Comparison of ENCODE assay signal across 16 cellular contexts in genomic region chr1:210743038-210743437, GRCh38.
DNase-seq lines count a peak whose midpoint lies in the region; ATAC-seq, FAIRE-seq and TF ChIP-seq lines count a peak whose summit lies in the region.
"Had no signal": no experiment of that assay in that cellular context is flagged by ENCODE, and none has a peak within 500 bp of the region (broad histone marks: within the 10 kb centered on the region; RNA-seq: fewer than 3 reads in every experiment).

No MANE protein-coding gene starts in this region.

- no peak overlapping the region for H3K4me3 Mint-ChIP-seq in progenitor cell of endocrine pancreas (ENCODE audit: low read depth)
- H3K4me3 Mint-ChIP-seq: CD14-positive monocyte; CD8-positive, alpha-beta T cell had no signal

- TF ChIP-seq EP300 in K562 (IDR thresholded peaks at IDR 0.05; ENCODE audit: low read length) = no peak

- intact Hi-C loops in K562 (cut with micrococcal nuclease) (no loop called here), vagina (cut with DNase I) (no loop called here), lower lobe of right lung (cut with DNase I) (no loop called here)

- no peaks in the 10 kb centered on the region for H3K9me3 ChIP-seq in K562 (replicated peaks; ENCODE audit: control insufficient read depth, insufficient read depth, low read depth, low read length)
- no peaks in the 10 kb centered on the region for H3K9me3 ChIP-seq in vagina
- no peaks in the 10 kb centered on the region for H3K9me3 ChIP-seq in lower lobe of right lung
- H3K9me3 ChIP-seq: BLaER1, HAP-1 had no signal

- no peak for TF ChIP-seq RAD21 in K562 (CRISPR knock-in tag; conservative IDR thresholded peaks at IDR 0.05 in 1 of 2, IDR thresholded peaks at IDR 0.05 in 1 of 2)

- H3K9me1 ChIP-seq in K562 (ENCODE audit: control insufficient read depth, insufficient read depth, low read length) = no peaks in the 10 kb centered on the region

- H3K36me3 ChIP-seq in H7 (replicated peaks; ENCODE audit: control insufficient read depth, insufficient read depth, low read length) (no peaks in the 10 kb centered on the region), K562 (ENCODE audit: control insufficient read depth, insufficient read depth, low read length) (no peaks in the 10 kb centered on the region), vagina (no peaks in the 10 kb centered on the region), lower lobe of right lung (no peaks in the 10 kb centered on the region)
- H3K36me3 ChIP-seq: BLaER1, HAP-1 had no signal

- WGBS in K562 (ENCODE audit: insufficient coverage, low coverage, missing lambda C conversion rate) = 5% methylated on average over 3 of the region's 3 CpGs

- in situ Hi-C loops in K562 (cut with MboI) = no loop called here

- ATAC-seq in K562 (peak; percentile 61), GM18867 (IDR thresholded peaks at IDR 0.05; ENCODE audit: unreplicated experiment) (no peak), lower lobe of right lung (no peak)
- ATAC-seq: CD8-positive, alpha-beta T cell; HepG2 had no signal

- CTCF ChIA-PET in K562 (lab: Yijun Ruan, JAX; ENCODE audit: low intra/inter-chr PET ratio) = no interaction called here

- FAIRE-seq in K562 (lab: Jason Lieb, UNC) = no peak
- FAIRE-seq: H1, HepG2 had no signal

- DNase-seq in H7 = peak; percentile 3
- DNase-seq in K562 (ENCODE audit: extremely low read depth in 1 of 4, low spot score in 3 of 4) = peak in 1 of 4 experiments; percentile 8
- DNase-seq in epithelial cell of proximal tubule (ENCODE audit: low read depth) = no peak
- DNase-seq in vagina (ENCODE audit: extremely low spot score in 2 of 2) = peak; percentile 20 to 52
- DNase-seq in progenitor cell of endocrine pancreas (ENCODE audit: low spot score, unreplicated experiment) = no peak
- DNase-seq in lower lobe of right lung = no peak
- DNase-seq: 8988T; Calu3; CD8-positive, alpha-beta T cell; GF-D8 had no signal

- H3K79me2 ChIP-seq in K562 (ENCODE audit: control insufficient read depth, insufficient read depth, low read length) = no peaks in the 10 kb centered on the region

- no peaks in the 10 kb centered on the region for H3K27me3 Mint-ChIP-seq in progenitor cell of endocrine pancreas

- H3K36me3 Mint-ChIP-seq in progenitor cell of endocrine pancreas (ENCODE audit: insufficient read depth) = no peaks in the 10 kb centered on the region
- H3K36me3 Mint-ChIP-seq: CD14-positive monocyte; CD8-positive, alpha-beta T cell had no signal

- H3K27ac ChIP-seq in K562 (ENCODE audit: extremely low read depth, low read depth, low read length) (no peak overlapping the region), vagina (no peak overlapping the region), lower lobe of right lung (no peak overlapping the region)
- H3K27ac ChIP-seq: BLaER1 had no signal

- H3K4me2 ChIP-seq in K562 (ENCODE audit: insufficient read depth, low read length) = no peak overlapping the region
- H3K4me2 ChIP-seq: BLaER1 had no signal

- H3K27ac Mint-ChIP-seq in progenitor cell of endocrine pancreas = no peak overlapping the region
- H3K27ac Mint-ChIP-seq: CD14-positive monocyte; CD8-positive, alpha-beta T cell had no signal

- no peaks in the 10 kb centered on the region for H3K4me1 Mint-ChIP-seq in progenitor cell of endocrine pancreas (ENCODE audit: low read depth)
- H3K4me1 Mint-ChIP-seq: CD14-positive monocyte had no signal

- H4K20me1 ChIP-seq in K562 (replicated peaks; ENCODE audit: control insufficient read depth, insufficient read depth, low read length) = no peaks in the 10 kb centered on the region
- H4K20me1 ChIP-seq: BLaER1 had no signal

- no peaks in the 10 kb centered on the region for H3K9me3 Mint-ChIP-seq in progenitor cell of endocrine pancreas (ENCODE audit: low read depth)
- H3K9me3 Mint-ChIP-seq: CD8-positive, alpha-beta T cell had no signal

- no peak for TF ChIP-seq POLR2A in K562 (conservative IDR thresholded peaks at IDR 0.05)
- TF ChIP-seq POLR2A in vagina (IDR thresholded peaks at IDR 0.05) = no peak

- H3K4me1 ChIP-seq in K562 (replicated peaks in 1 of 2; ENCODE audit: control insufficient read depth in 2 of 2, insufficient read depth in 2 of 2, low read length in 2 of 2) (no peaks in the 10 kb centered on the region), vagina (no peaks in the 10 kb centered on the region), lower lobe of right lung (no peaks in the 10 kb centered on the region)
- H3K4me1 ChIP-seq: BLaER1, HAP-1 had no signal

- TF ChIP-seq CTCF in K562 (IDR thresholded peaks at IDR 0.05 in 2 of 3, conservative IDR thresholded peaks at IDR 0.05 in 1 of 3; ENCODE audit: insufficient read depth in 2 of 3, low read depth in 1 of 3, low read length in 3 of 3) = peak in 1 of 3 experiments; percentile 20; a peak in 1 of 6 replicates
- TF ChIP-seq CTCF in epithelial cell of proximal tubule (conservative IDR thresholded peaks at IDR 0.05; ENCODE audit: low read depth, low read length) = peak; percentile 5
- TF ChIP-seq CTCF in vagina (IDR thresholded peaks at IDR 0.05) = no peak
- no peak for TF ChIP-seq CTCF in progenitor cell of endocrine pancreas (IDR thresholded peaks at IDR 0.05; ENCODE audit: unreplicated experiment)
- no peak for TF ChIP-seq CTCF in lower lobe of right lung (IDR thresholded peaks at IDR 0.05)

- H3K27me3 ChIP-seq in H7 (ENCODE audit: control insufficient read depth, insufficient read depth, low read length) = no peaks in the 10 kb centered on the region
- H3K27me3 ChIP-seq in K562 (ENCODE audit: control insufficient read depth in 2 of 2, insufficient read depth in 2 of 2, low read length in 2 of 2) = peaks cover 0 to 2% of the 10 kb centered on the region in 2 experiments; a peak in 2 of 5 replicates
- H3K27me3 ChIP-seq in vagina = no peaks in the 10 kb centered on the region
- H3K27me3 ChIP-seq in lower lobe of right lung (ENCODE audit: low read depth) = no peaks in the 10 kb centered on the region
- H3K27me3 ChIP-seq: BLaER1 had no signal

- POLR2A ChIA-PET in K562 (lab: Yijun Ruan, JAX) = interaction anchor here (0.5 to 0.8 kb wide), 3 partner anchors 12 to 132 kb away, joined by 3 read pairs; no protein-coding TSS in a partner anchor

- no peak overlapping the region for H3K9ac ChIP-seq in K562 (ENCODE audit: insufficient read depth in 1 of 2, low read depth in 2 of 2, low read length in 2 of 2)
- H3K9ac ChIP-seq: BLaER1 had no signal

- no TSS peak for BruUV-seq in K562 (replicated peaks; lab: Mats Ljungman, UMichigan)

- H3K4me3 ChIP-seq in H7 (ENCODE audit: insufficient read depth, low read depth, low read length) = no peak overlapping the region
- H3K4me3 ChIP-seq in K562 = no peak overlapping the region
- no peak overlapping the region for H3K4me3 ChIP-seq in epithelial cell of proximal tubule (ENCODE audit: low read depth, low read length)
- H3K4me3 ChIP-seq in vagina = no peak overlapping the region
- no peak overlapping the region for H3K4me3 ChIP-seq in lower lobe of right lung
- H3K4me3 ChIP-seq: BLaER1, HAP-1 had no signal

- H2AFZ ChIP-seq in K562 (ENCODE audit: low read depth, low read length) = no peak overlapping the region

TF ChIP-seq in K562, 482 proteins besides CTCF, POLR2A, EP300 and RAD21 (continues in another document):
- no peak for TF ChIP-seq NCOA4 (IDR thresholded peaks at IDR 0.05; ENCODE audit: partially characterized antibody)
- TF ChIP-seq THAP12 (CRISPR knock-in tag; IDR thresholded peaks at IDR 0.05) = no peak
- no peak for TF ChIP-seq CREB5 (CRISPR knock-in tag; IDR thresholded peaks at IDR 0.05)
- TF ChIP-seq FOXA3 (CRISPR knock-in tag; conservative IDR thresholded peaks at IDR 0.05 in 1 of 2, IDR thresholded peaks at IDR 0.05 in 1 of 2) = no peak
- no peak for TF ChIP-seq NCOA6 (IDR thresholded peaks at IDR 0.05)
- TF ChIP-seq NFRKB (IDR thresholded peaks at IDR 0.05; ENCODE audit: low read depth) = no peak
- TF ChIP-seq SRSF7 (optimal IDR thresholded peaks at IDR 0.05; ENCODE audit: low read depth, low read length) = no peak
- TF ChIP-seq EWSR1 (IDR thresholded peaks at IDR 0.05; ENCODE audit: borderline replicate concordance, low read depth, partially characterized antibody) = no peak
- TF ChIP-seq MXD1 (CRISPR knock-in tag; IDR thresholded peaks at IDR 0.05; ENCODE audit: borderline replicate concordance, poor library complexity, severe bottlenecking) = no peak
- no peak for TF ChIP-seq ARID2 (IDR thresholded peaks at IDR 0.05)
- TF ChIP-seq ELF4 (CRISPR knock-in tag; IDR thresholded peaks at IDR 0.05) = no peak
- TF ChIP-seq JUN (IDR thresholded peaks at IDR 0.05; ENCODE audit: borderline replicate concordance, low read depth, low read length) = no peak
- no peak for TF ChIP-seq JUN (CRISPR knock-in tag; IDR thresholded peaks at IDR 0.05; ENCODE audit: borderline replicate concordance)

Comparison
In these comparisons a context has a peak if more than half of its experiments do, and no peak if none do; other contexts are left out.
1. DNase-seq: peak in H7 (single experiment) and vagina (2 of 2); none in epithelial cell of proximal tubule (single experiment), progenitor cell of endocrine pancreas (single experiment) and lower lobe of right lung (single experiment).